18 cellular contexts compared by ENCODE assay signal in the genomic region with DNA sequence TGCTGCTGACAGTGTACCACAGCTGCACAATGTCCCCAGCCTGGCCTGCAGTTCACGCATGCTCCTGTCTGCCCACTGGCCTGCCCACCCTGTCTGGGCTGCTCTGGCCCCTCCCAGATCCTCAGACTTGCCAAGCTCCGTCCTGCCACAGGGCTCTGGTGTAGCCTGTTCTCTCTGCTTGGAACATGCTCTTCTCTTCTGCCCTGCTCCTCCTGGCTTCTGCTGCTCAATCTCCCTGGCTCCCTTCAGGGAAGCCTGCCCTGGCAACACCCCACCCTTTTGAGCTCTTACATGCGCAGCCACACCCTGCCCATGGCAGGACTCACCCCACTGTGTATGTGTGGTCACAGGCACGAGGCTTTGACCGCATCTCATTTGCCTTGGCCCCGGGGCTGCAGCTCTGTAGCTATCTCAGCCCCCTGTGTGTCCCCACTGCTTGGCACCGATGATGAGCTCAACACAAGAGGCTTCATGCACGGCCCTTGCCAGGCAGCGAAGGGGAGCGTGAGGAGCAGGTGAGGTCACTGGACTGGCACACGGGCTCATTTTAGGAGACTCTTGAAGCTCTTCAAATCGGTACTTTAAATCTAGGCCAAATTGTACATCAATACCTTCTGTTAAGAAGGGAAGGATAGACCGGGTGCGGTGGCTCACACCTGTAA.
"Had no signal": no experiment of that assay in that cellular context is flagged by ENCODE, and none has a peak within 500 bp of the region (broad histone marks: within the 10 kb centered on the region; RNA-seq: fewer than 3 reads in every experiment).

No MANE protein-coding gene starts in this region.

- ATAC-seq: activated CD4-positive, alpha-beta T cell treated with anti-CD3 and anti-CD28 coated beads for 36 hours; activated CD8-positive, alpha-beta memory T cell treated with anti-CD3 and anti-CD28 coated beads, Interleukin-2, amount 10 ng/mL, durations not matched to agents 7 days and 5 days; left lung; natural killer cell had no signal

- H3K27me3 Mint-ChIP-seq: activated CD4-positive, alpha-beta memory T cell treated with anti-CD3 and anti-CD28 coated beads for 36 hours had no signal

- H3K27ac Mint-ChIP-seq: activated CD4-positive, alpha-beta memory T cell treated with anti-CD3 and anti-CD28 coated beads for 36 hours; activated CD4-positive, alpha-beta T cell treated with anti-CD3 and anti-CD28 coated beads for 36 hours; activated CD8-positive, alpha-beta memory T cell treated with anti-CD3 and anti-CD28 coated beads, Interleukin-2, amount 10 ng/mL, durations not matched to agents 7 days and 5 days; endodermal cell; memory B cell; natural killer cell; T-helper 1 cell treated with Interleukin-12 subunit alpha and Interleukin-12 subunit beta and Interleukin-4 antibody, amounts not matched to agents 30 μg/mL and 1 μg/mL, for 36 hours had no signal

- H3K4me3 Mint-ChIP-seq: activated CD4-positive, alpha-beta memory T cell treated with anti-CD3 and anti-CD28 coated beads for 36 hours; activated CD4-positive, alpha-beta T cell treated with anti-CD3 and anti-CD28 coated beads for 36 hours; activated CD8-positive, alpha-beta memory T cell treated with anti-CD3 and anti-CD28 coated beads, Interleukin-2, amount 10 ng/mL, durations not matched to agents 7 days and 5 days; endodermal cell; memory B cell; natural killer cell; T-helper 1 cell treated with Interleukin-12 subunit alpha and Interleukin-12 subunit beta and Interleukin-4 antibody, amounts not matched to agents 30 μg/mL and 1 μg/mL, for 36 hours had no signal

- H3K4me1 Mint-ChIP-seq: activated CD4-positive, alpha-beta T cell treated with anti-CD3 and anti-CD28 coated beads for 36 hours; activated CD8-positive, alpha-beta memory T cell treated with anti-CD3 and anti-CD28 coated beads, Interleukin-2, amount 10 ng/mL, durations not matched to agents 7 days and 5 days; endodermal cell; memory B cell; natural killer cell had no signal

- FAIRE-seq: islet of Langerhans, small intestine had no signal

- H3K36me3 Mint-ChIP-seq: activated CD4-positive, alpha-beta memory T cell treated with anti-CD3 and anti-CD28 coated beads for 36 hours; activated CD8-positive, alpha-beta memory T cell treated with anti-CD3 and anti-CD28 coated beads, Interleukin-2, amount 10 ng/mL, durations not matched to agents 7 days and 5 days; natural killer cell had no signal

- DNase-seq: activated CD4-positive, alpha-beta memory T cell treated with anti-CD3 and anti-CD28 coated beads for 36 hours; activated CD4-positive, alpha-beta T cell treated with anti-CD3 and anti-CD28 coated beads for 36 hours; activated CD8-positive, alpha-beta memory T cell treated with anti-CD3 and anti-CD28 coated beads, Interleukin-2, amount 10 ng/mL, durations not matched to agents 7 days and 5 days; activated naive CD4-positive, alpha-beta T cell treated with anti-CD3 and anti-CD28 coated beads, Interleukin-2, amount 50 U/mL, for 16 hours; activated T-cell treated with anti-CD3 and anti-CD28 coated beads, Interleukin-2, amount 50 U/mL, for 1 hour; dorsolateral prefrontal cortex; endodermal cell; left lung; natural killer cell; occipital lobe; right cardiac atrium; small intestine; stimulated activated CD4-positive, alpha-beta T cell treated with anti-CD3 and anti-CD28 coated beads, Interleukin-4, amount 100 ng/mL, for 24 hours; stimulated activated naive CD4-positive, alpha-beta T cell treated with Interleukin-2 at 50 U/mL for 16 hours; upper lobe of left lung had no signal

- H3K9me3 Mint-ChIP-seq: natural killer cell; T-helper 1 cell treated with Interleukin-12 subunit alpha and Interleukin-12 subunit beta and Interleukin-4 antibody, amounts not matched to agents 30 μg/mL and 1 μg/mL, for 36 hours had no signal
